Comparison of ENCODE assay signal across 9 cellular contexts in genomic region chr5:142320851-142321560, GRCh38. TPM values are rescaled to one million over a fixed set of nuclear protein-coding genes. Genes with fewer than 3 reads are reported as not detected.
DNase-seq lines count a peak whose midpoint lies in the region; ATAC-seq, FAIRE-seq and TF ChIP-seq lines count a peak whose summit lies in the region.
"Had no signal": no experiment of that assay in that cellular context is flagged by ENCODE, and none has a peak within 500 bp of the region (broad histone marks: within the 10 kb centered on the region; RNA-seq: fewer than 3 reads in every experiment).

No MANE protein-coding gene starts in this region.

- no peaks in the 10 kb centered on the region for H3K9me3 ChIP-seq in gastrocnemius medialis

- peaks cover 55% of the 10 kb centered on the region for H3K4me1 Mint-ChIP-seq in glutamatergic neuron (ENCODE audit: low read depth, unreplicated experiment)
- H3K4me1 Mint-ChIP-seq in effector memory CD8-positive, alpha-beta T cell (ENCODE audit: low read depth in 2 of 2) = peaks cover 18 to 28% of the 10 kb centered on the region in 2 donors
- peaks cover 14% of the 10 kb centered on the region for H3K4me1 Mint-ChIP-seq in activated CD8-positive, alpha-beta memory T cell treated with anti-CD3 and anti-CD28 coated beads, Interleukin-2, amount 10 ng/mL, durations not matched to agents 7 days and 5 days

- CTCF ChIA-PET in activated CD8-positive, alpha-beta memory T cell treated with anti-CD3 and anti-CD28 coated beads, Interleukin-2, amount 10 ng/mL, durations not matched to agents 7 days and 5 days (lab: Charles Lee) = no interaction called here

- in situ Hi-C loops in gastrocnemius medialis (cut with MboI; ENCODE audit: low sequenced_read_pairs in 4 of 4) = no loop called here

- peak overlapping the region; percentile 96 for H3K27ac Mint-ChIP-seq in glutamatergic neuron (ENCODE audit: unreplicated experiment)
- no peak overlapping the region for H3K27ac Mint-ChIP-seq in effector memory CD8-positive, alpha-beta T cell
- no peak overlapping the region for H3K27ac Mint-ChIP-seq in activated CD8-positive, alpha-beta memory T cell treated with anti-CD3 and anti-CD28 coated beads, Interleukin-2, amount 10 ng/mL, durations not matched to agents 7 days and 5 days
- H3K27ac Mint-ChIP-seq: memory B cell had no signal

- H3K27ac ChIP-seq in gastrocnemius medialis = peak overlapping the region; percentile 44 to 77 (median 70)

- no peak for TF ChIP-seq CTCF in glutamatergic neuron (IDR thresholded peaks at IDR 0.05; ENCODE audit: partially characterized antibody, unreplicated experiment)
- TF ChIP-seq CTCF in gastrocnemius medialis (IDR thresholded peaks at IDR 0.05 in 4 of 5, conservative IDR thresholded peaks at IDR 0.05 in 1 of 5) = no peak

- no peak for DNase-seq in GM19239 (ENCODE audit: insufficient read length, low spot score)
- peak; percentile 14 for DNase-seq in SKM-1 (lab: John Stamatoyannopoulos, UW; ENCODE audit: unreplicated experiment)
- peak; percentile 55 for DNase-seq in glutamatergic neuron
- no peak for DNase-seq in gastrocnemius medialis
- no peak for DNase-seq in effector memory CD8-positive, alpha-beta T cell
- DNase-seq in activated CD8-positive, alpha-beta memory T cell treated with anti-CD3 and anti-CD28 coated beads, Interleukin-2, amount 10 ng/mL, durations not matched to agents 7 days and 5 days = no peak
- DNase-seq in posterior vena cava (ENCODE audit: low spot score) = no peak
- DNase-seq in SK-N-DZ (ENCODE audit: low spot score) = no peak

- H3K36me3 Mint-ChIP-seq in glutamatergic neuron (ENCODE audit: unreplicated experiment) = no peaks in the 10 kb centered on the region
- peaks cover 8% of the 10 kb centered on the region for H3K36me3 Mint-ChIP-seq in effector memory CD8-positive, alpha-beta T cell (ENCODE audit: insufficient read depth)
- no peaks in the 10 kb centered on the region for H3K36me3 Mint-ChIP-seq in activated CD8-positive, alpha-beta memory T cell treated with anti-CD3 and anti-CD28 coated beads, Interleukin-2, amount 10 ng/mL, durations not matched to agents 7 days and 5 days
- H3K36me3 Mint-ChIP-seq: memory B cell had no signal

- peak; percentile 49 for FAIRE-seq in GM19239 (lab: Jason Lieb, UNC)

- H3K27me3 Mint-ChIP-seq in glutamatergic neuron (ENCODE audit: unreplicated experiment) = peaks cover 13% of the 10 kb centered on the region
- H3K27me3 Mint-ChIP-seq in effector memory CD8-positive, alpha-beta T cell = peaks cover 68 to 92% of the 10 kb centered on the region in 2 donors
- H3K27me3 Mint-ChIP-seq in activated CD8-positive, alpha-beta memory T cell treated with anti-CD3 and anti-CD28 coated beads, Interleukin-2, amount 10 ng/mL, durations not matched to agents 7 days and 5 days = peaks cover 49% of the 10 kb centered on the region

- H3K9me3 Mint-ChIP-seq in glutamatergic neuron (ENCODE audit: unreplicated experiment) = peaks cover 17% of the 10 kb centered on the region
- no peaks in the 10 kb centered on the region for H3K9me3 Mint-ChIP-seq in effector memory CD8-positive, alpha-beta T cell
- no peaks in the 10 kb centered on the region for H3K9me3 Mint-ChIP-seq in activated CD8-positive, alpha-beta memory T cell treated with anti-CD3 and anti-CD28 coated beads, Interleukin-2, amount 10 ng/mL, durations not matched to agents 7 days and 5 days (ENCODE audit: low read depth)
- H3K9me3 Mint-ChIP-seq: memory B cell had no signal

- peaks cover 25 to 37% (median 32%) of the 10 kb centered on the region in 3 donors for H3K27me3 ChIP-seq in gastrocnemius medialis

- intact Hi-C loops in gastrocnemius medialis (cut with DNase I; ENCODE audit: low total_unique reads) (loop anchor here (10.0 kb wide), 1 partner anchor 114 kb away; no protein-coding TSS in a partner anchor), posterior vena cava (cut with DNase I) (loop anchor here in 1 of 2 donors (5.0 kb wide), 1 partner anchor 169 kb away; no protein-coding TSS in a partner anchor)

- H3K36me3 ChIP-seq in gastrocnemius medialis = no peaks in the 10 kb centered on the region

- peak overlapping the region in 2 of 4 donors; percentile 10 to 22 for H3K4me3 ChIP-seq in gastrocnemius medialis

- H3K4me3 Mint-ChIP-seq in glutamatergic neuron (ENCODE audit: unreplicated experiment) = peak overlapping the region; percentile 78
- H3K4me3 Mint-ChIP-seq in effector memory CD8-positive, alpha-beta T cell = no peak overlapping the region
- H3K4me3 Mint-ChIP-seq in activated CD8-positive, alpha-beta memory T cell treated with anti-CD3 and anti-CD28 coated beads, Interleukin-2, amount 10 ng/mL, durations not matched to agents 7 days and 5 days = no peak overlapping the region
- H3K4me3 Mint-ChIP-seq: memory B cell had no signal

- no peak for TF ChIP-seq POLR2A in gastrocnemius medialis (IDR thresholded peaks at IDR 0.05)

- ATAC-seq in gastrocnemius medialis = no peak
- no peak for ATAC-seq in effector memory CD8-positive, alpha-beta T cell (replicated peaks)
- no peak for ATAC-seq in activated CD8-positive, alpha-beta memory T cell treated with anti-CD3 and anti-CD28 coated beads, Interleukin-2, amount 10 ng/mL, durations not matched to agents 7 days and 5 days

- peaks cover 55 to 60% of the 10 kb centered on the region in 2 donors for H3K4me1 ChIP-seq in gastrocnemius medialis

RNA-seq across cellular contexts. Expression of gene SPRY4, which starts 3.8 kb away (rescaled TPM):
- total RNA-seq in glutamatergic neuron (ENCODE audit: unreplicated experiment) (12.5 TPM), gastrocnemius medialis (1 to 10 TPM; 4.3 to 6.9 (median 5.9) TPM), posterior vena cava (10 to 100 TPM; 12.5 to 20.7 TPM)
- total RNA-seq in activated CD8-positive, alpha-beta memory T cell treated with anti-CD3 and anti-CD28 coated beads, Interleukin-2, amount 10 ng/mL, durations not matched to agents 7 days and 5 days = under 1 TPM; 0.09 to 0.14 TPM
- polyA plus RNA-seq in SK-N-DZ (2014; cell fraction: cytosol; rRNA removed) = not detected in 2 replicates
- not detected in 2 replicates for polyA plus RNA-seq in SK-N-DZ (2014; cell fraction: nucleus; rRNA removed)

Comparison
In these comparisons a context has a peak if more than half of its experiments do, and no peak if none do; other contexts are left out.
1. DNase-seq: peak in SKM-1 (single experiment) and glutamatergic neuron (single experiment); none in GM19239 (single experiment), gastrocnemius medialis (0 of 2), effector memory CD8-positive, alpha-beta T cell (0 of 3), activated CD8-positive, alpha-beta memory T cell treated with anti-CD3 and anti-CD28 coated beads, Interleukin-2, amount 10 ng/mL, durations not matched to agents 7 days and 5 days (single experiment), posterior vena cava (single experiment) and SK-N-DZ (single experiment).
2. RNA of gene SPRY4, which starts 3.8 kb away (total RNA-seq): 12.5 to 20.7 TPM in posterior vena cava, 12.5 TPM in glutamatergic neuron (single experiment) and 4.3 to 6.9 TPM in gastrocnemius medialis; 0.09 to 0.14 TPM in activated CD8-positive, alpha-beta memory T cell treated with anti-CD3 and anti-CD28 coated beads, Interleukin-2, amount 10 ng/mL, durations not matched to agents 7 days and 5 days; every median in the first group is over 4 times any median in the second.